ENCODE assay signal across 1 cellular context in the genomic region with DNA sequence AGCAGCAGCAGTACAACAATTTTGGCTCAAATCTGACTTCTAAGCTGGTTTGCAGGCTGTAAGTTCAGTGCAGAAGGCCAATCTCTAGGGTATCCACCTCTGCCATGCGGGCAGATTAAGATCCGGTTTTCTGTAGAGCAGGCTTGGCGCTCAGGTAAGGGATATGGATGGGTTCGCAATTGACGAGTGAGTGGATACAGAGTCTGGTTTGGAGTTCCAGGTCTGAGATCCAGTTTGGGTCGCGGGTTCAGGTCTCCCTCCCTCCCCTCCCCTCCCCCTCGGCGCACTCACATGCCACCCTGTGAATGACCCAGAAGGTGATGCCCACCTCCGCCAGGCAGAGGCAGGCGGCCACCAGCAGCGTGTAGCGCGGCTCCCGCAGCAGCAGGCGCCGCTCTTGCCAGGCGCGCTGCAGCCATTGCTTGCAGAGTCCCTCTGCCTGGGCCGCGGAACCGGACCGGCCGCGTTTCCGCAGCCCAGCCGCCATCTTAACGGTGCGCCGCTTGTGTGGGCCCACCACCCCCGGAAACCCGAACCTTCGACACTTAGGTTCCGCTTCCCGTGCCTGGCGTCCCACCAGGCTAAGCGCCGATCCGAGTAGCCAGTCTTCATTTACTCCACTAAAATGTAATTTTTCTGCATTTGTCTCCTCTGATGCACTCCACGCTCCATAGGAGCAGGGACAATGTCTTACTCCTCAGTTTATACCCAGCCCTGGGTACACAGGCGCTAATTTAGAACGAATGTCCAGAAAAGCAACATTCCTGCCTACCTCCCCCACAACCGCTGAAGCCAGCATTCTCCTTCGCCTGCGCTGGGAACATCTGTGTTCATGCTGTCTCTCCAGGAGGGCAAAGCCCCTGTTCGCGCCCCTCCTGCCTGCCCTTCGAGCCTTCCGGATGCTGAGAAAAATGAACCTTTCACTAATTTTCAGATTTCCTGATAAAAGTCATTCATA.
A peak's percentile ranks its signal among the peaks of the same experiment; 100 is the strongest.
TF ChIP-seq lines count a peak whose summit lies in the region.

A gene (minus strand): TSS at position 509 of the 958 bp plus-strand sequence. CDS start 22 bp downstream, at position 487.

TF ChIP-seq in HepG2, 621 proteins besides CTCF, POLR2A, EP300 and RAD21 (continued from another document and continues in another):
- TF ChIP-seq, protein P1, sequence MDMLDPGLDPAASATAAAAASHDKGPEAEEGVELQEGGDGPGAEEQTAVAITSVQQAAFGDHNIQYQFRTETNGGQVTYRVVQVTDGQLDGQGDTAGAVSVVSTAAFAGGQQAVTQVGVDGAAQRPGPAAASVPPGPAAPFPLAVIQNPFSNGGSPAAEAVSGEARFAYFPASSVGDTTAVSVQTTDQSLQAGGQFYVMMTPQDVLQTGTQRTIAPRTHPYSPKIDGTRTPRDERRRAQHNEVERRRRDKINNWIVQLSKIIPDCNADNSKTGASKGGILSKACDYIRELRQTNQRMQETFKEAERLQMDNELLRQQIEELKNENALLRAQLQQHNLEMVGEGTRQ (IDR thresholded peaks at IDR 0.05; ENCODE audit: low read depth, low read length): 0 out of 2 replicates have a peak, but pooled peaks have one; percentile 21
- TF ChIP-seq, protein P1 (CRISPR knock-in tag; IDR thresholded peaks at IDR 0.05; ENCODE audit: borderline replicate concordance): no peak
- TF ChIP-seq, protein P2, sequence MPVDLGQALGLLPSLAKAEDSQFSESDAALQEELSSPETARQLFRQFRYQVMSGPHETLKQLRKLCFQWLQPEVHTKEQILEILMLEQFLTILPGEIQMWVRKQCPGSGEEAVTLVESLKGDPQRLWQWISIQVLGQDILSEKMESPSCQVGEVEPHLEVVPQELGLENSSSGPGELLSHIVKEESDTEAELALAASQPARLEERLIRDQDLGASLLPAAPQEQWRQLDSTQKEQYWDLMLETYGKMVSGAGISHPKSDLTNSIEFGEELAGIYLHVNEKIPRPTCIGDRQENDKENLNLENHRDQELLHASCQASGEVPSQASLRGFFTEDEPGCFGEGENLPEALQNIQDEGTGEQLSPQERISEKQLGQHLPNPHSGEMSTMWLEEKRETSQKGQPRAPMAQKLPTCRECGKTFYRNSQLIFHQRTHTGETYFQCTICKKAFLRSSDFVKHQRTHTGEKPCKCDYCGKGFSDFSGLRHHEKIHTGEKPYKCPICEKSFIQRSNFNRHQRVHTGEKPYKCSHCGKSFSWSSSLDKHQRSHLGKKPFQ (CRISPR knock-in tag; IDR thresholded peaks at IDR 0.05; ENCODE audit: insufficient replicate concordance): no peak
- TF ChIP-seq ZNF12 (CRISPR knock-in tag; IDR thresholded peaks at IDR 0.05) (peak; percentile 72; the same call in 1 of the 2 replicates), ZNF274 (CRISPR knock-in tag; IDR thresholded peaks at IDR 0.05) (peak; percentile 70; the same call in 1 of the 2 replicates), ZSCAN22 (CRISPR knock-in tag; IDR thresholded peaks at IDR 0.05) (0 out of 2 replicates have a peak, but pooled peaks have one; percentile 64), PLRG1 (conservative IDR thresholded peaks at IDR 0.05) (no peak), TGIF2 (CRISPR knock-in tag; IDR thresholded peaks at IDR 0.05) (peak; percentile 81), ZNF558 (CRISPR knock-in tag; IDR thresholded peaks at IDR 0.05; ENCODE audit: borderline replicate concordance) (no peak), HNRNPUL1 (IDR thresholded peaks at IDR 0.05; ENCODE audit: low read depth, low read length) (0 out of 2 replicates have a peak, but pooled peaks have one; percentile 52), SALL2 (CRISPR knock-in tag; IDR thresholded peaks at IDR 0.05) (0 out of 2 replicates have a peak, but pooled peaks have one; percentile 60), JDP2 (CRISPR knock-in tag; IDR thresholded peaks at IDR 0.05; ENCODE audit: borderline replicate concordance) (no peak), ZFP37 (CRISPR knock-in tag; IDR thresholded peaks at IDR 0.05; ENCODE audit: borderline replicate concordance) (no peak), TARDBP (CRISPR knock-in tag; IDR thresholded peaks at IDR 0.05) (peak; percentile 83), ETV6 (CRISPR knock-in tag; conservative IDR thresholded peaks at IDR 0.05) (peak; percentile 87), ZNF225 (CRISPR knock-in tag; IDR thresholded peaks at IDR 0.05) (0 out of 2 replicates have a peak, but pooled peaks have one; percentile 31), KDM2A (CRISPR knock-in tag; IDR thresholded peaks at IDR 0.05; ENCODE audit: borderline replicate concordance, low read depth) (no peak; the same call in none of the 2 replicates), PAWR (CRISPR knock-in tag; IDR thresholded peaks at IDR 0.05; ENCODE audit: borderline replicate concordance) (no peak), ZNF530 (CRISPR knock-in tag; IDR thresholded peaks at IDR 0.05; ENCODE audit: low read depth) (no peak), ZNF619 (CRISPR knock-in tag; IDR thresholded peaks at IDR 0.05) (no peak), ZNF382 (CRISPR knock-in tag; IDR thresholded peaks at IDR 0.05; ENCODE audit: borderline replicate concordance) (no peak)
- TF ChIP-seq, protein P3, sequence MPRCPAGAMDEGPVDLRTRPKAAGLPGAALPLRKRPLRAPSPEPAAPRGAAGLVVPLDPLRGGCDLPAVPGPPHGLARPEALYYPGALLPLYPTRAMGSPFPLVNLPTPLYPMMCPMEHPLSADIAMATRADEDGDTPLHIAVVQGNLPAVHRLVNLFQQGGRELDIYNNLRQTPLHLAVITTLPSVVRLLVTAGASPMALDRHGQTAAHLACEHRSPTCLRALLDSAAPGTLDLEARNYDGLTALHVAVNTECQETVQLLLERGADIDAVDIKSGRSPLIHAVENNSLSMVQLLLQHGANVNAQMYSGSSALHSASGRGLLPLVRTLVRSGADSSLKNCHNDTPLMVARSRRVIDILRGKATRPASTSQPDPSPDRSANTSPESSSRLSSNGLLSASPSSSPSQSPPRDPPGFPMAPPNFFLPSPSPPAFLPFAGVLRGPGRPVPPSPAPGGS (CRISPR knock-in tag; IDR thresholded peaks at IDR 0.05): no peak; the same call in 1 of the 2 replicates
- TF ChIP-seq, protein P4, sequence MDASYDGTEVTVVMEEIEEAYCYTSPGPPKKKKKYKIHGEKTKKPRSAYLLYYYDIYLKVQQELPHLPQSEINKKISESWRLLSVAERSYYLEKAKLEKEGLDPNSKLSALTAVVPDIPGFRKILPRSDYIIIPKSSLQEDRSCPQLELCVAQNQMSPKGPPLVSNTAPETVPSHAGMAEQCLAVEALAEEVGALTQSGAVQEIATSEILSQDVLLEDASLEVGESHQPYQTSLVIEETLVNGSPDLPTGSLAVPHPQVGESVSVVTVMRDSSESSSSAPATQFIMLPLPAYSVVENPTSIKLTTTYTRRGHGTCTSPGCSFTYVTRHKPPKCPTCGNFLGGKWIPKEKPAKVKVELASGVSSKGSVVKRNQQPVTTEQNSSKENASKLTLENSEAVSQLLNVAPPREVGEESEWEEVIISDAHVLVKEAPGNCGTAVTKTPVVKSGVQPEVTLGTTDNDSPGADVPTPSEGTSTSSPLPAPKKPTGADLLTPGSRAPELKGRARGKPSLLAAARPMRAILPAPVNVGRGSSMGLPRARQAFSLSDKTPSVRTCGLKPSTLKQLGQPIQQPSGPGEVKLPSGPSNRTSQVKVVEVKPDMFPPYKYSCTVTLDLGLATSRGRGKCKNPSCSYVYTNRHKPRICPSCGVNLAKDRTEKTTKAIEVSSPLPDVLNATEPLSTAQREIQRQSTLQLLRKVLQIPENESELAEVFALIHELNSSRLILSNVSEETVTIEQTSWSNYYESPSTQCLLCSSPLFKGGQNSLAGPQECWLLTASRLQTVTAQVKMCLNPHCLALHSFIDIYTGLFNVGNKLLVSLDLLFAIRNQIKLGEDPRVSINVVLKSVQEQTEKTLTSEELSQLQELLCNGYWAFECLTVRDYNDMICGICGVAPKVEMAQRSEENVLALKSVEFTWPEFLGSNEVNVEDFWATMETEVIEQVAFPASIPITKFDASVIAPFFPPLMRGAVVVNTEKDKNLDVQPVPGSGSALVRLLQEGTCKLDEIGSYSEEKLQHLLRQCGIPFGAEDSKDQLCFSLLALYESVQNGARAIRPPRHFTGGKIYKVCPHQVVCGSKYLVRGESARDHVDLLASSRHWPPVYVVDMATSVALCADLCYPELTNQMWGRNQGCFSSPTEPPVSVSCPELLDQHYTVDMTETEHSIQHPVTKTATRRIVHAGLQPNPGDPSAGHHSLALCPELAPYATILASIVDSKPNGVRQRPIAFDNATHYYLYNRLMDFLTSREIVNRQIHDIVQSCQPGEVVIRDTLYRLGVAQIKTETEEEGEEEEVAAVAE (CRISPR knock-in tag; IDR thresholded peaks at IDR 0.05; ENCODE audit: borderline replicate concordance): peak; percentile 52; the same call in 1 of the 2 replicates
- TF ChIP-seq, protein P5, sequence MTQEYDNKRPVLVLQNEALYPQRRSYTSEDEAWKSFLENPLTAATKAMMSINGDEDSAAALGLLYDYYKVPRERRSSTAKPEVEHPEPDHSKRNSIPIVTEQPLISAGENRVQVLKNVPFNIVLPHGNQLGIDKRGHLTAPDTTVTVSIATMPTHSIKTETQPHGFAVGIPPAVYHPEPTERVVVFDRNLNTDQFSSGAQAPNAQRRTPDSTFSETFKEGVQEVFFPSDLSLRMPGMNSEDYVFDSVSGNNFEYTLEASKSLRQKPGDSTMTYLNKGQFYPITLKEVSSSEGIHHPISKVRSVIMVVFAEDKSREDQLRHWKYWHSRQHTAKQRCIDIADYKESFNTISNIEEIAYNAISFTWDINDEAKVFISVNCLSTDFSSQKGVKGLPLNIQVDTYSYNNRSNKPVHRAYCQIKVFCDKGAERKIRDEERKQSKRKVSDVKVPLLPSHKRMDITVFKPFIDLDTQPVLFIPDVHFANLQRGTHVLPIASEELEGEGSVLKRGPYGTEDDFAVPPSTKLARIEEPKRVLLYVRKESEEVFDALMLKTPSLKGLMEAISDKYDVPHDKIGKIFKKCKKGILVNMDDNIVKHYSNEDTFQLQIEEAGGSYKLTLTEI (CRISPR knock-in tag; conservative IDR thresholded peaks at IDR 0.05): no peak
- TF ChIP-seq, protein P6, sequence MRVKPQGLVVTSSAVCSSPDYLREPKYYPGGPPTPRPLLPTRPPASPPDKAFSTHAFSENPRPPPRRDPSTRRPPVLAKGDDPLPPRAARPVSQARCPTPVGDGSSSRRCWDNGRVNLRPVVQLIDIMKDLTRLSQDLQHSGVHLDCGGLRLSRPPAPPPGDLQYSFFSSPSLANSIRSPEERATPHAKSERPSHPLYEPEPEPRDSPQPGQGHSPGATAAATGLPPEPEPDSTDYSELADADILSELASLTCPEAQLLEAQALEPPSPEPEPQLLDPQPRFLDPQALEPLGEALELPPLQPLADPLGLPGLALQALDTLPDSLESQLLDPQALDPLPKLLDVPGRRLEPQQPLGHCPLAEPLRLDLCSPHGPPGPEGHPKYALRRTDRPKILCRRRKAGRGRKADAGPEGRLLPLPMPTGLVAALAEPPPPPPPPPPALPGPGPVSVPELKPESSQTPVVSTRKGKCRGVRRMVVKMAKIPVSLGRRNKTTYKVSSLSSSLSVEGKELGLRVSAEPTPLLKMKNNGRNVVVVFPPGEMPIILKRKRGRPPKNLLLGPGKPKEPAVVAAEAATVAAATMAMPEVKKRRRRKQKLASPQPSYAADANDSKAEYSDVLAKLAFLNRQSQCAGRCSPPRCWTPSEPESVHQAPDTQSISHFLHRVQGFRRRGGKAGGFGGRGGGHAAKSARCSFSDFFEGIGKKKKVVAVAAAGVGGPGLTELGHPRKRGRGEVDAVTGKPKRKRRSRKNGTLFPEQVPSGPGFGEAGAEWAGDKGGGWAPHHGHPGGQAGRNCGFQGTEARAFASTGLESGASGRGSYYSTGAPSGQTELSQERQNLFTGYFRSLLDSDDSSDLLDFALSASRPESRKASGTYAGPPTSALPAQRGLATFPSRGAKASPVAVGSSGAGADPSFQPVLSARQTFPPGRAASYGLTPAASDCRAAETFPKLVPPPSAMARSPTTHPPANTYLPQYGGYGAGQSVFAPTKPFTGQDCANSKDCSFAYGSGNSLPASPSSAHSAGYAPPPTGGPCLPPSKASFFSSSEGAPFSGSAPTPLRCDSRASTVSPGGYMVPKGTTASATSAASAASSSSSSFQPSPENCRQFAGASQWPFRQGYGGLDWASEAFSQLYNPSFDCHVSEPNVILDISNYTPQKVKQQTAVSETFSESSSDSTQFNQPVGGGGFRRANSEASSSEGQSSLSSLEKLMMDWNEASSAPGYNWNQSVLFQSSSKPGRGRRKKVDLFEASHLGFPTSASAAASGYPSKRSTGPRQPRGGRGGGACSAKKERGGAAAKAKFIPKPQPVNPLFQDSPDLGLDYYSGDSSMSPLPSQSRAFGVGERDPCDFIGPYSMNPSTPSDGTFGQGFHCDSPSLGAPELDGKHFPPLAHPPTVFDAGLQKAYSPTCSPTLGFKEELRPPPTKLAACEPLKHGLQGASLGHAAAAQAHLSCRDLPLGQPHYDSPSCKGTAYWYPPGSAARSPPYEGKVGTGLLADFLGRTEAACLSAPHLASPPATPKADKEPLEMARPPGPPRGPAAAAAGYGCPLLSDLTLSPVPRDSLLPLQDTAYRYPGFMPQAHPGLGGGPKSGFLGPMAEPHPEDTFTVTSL (CRISPR knock-in tag; IDR thresholded peaks at IDR 0.05; ENCODE audit: borderline replicate concordance): no peak
- TF ChIP-seq, protein P7, sequence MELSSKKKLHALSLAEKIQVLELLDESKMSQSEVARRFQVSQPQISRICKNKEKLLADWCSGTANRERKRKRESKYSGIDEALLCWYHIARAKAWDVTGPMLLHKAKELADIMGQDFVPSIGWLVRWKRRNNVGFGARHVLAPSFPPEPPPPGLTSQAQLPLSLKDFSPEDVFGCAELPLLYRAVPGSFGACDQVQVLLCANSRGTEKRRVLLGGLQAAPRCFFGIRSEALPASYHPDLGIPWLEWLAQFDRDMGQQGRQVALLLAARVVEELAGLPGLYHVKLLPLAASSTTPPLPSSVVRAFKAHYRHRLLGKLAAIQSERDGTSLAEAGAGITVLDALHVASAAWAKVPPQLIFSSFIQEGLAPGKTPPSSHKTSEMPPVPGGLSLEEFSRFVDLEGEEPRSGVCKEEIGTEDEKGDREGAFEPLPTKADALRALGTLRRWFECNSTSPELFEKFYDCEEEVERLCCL (CRISPR knock-in tag; IDR thresholded peaks at IDR 0.05; ENCODE audit: borderline replicate concordance): no peak
- TF ChIP-seq, protein P8, sequence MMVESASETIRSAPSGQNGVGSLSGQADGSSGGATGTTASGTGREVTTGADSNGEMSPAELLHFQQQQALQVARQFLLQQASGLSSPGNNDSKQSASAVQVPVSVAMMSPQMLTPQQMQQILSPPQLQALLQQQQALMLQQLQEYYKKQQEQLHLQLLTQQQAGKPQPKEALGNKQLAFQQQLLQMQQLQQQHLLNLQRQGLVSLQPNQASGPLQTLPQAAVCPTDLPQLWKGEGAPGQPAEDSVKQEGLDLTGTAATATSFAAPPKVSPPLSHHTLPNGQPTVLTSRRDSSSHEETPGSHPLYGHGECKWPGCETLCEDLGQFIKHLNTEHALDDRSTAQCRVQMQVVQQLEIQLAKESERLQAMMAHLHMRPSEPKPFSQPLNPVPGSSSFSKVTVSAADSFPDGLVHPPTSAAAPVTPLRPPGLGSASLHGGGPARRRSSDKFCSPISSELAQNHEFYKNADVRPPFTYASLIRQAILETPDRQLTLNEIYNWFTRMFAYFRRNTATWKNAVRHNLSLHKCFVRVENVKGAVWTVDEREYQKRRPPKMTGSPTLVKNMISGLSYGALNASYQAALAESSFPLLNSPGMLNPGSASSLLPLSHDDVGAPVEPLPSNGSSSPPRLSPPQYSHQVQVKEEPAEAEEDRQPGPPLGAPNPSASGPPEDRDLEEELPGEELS (CRISPR knock-in tag; IDR thresholded peaks at IDR 0.05): no peak; the same call in 1 of the 2 replicates
- TF ChIP-seq, protein P9, sequence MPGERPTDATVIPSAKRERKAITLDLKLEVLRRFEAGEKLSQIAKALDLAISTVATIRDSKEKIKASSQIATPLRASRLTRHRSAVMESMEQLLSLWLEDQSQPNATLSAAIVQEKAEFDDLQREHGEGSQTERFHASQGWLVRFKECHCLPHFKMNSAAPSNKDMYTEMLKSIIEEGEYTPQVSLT (CRISPR knock-in tag; IDR thresholded peaks at IDR 0.05; ENCODE audit: borderline replicate concordance, low read depth): no peak
